ENCODE assay signal across 34 cellular contexts in genomic region chr6:103507052-103507451, GRCh38.
"Had no signal": no experiment of that assay in that cellular context is flagged by ENCODE, and none has a peak within 500 bp of the region (broad histone marks: within the 10 kb centered on the region; RNA-seq: fewer than 3 reads in every experiment).

No MANE protein-coding gene starts in this region.

- H3K36me3 ChIP-seq: adrenal gland, ascending aorta, brain microvascular endothelial cell, breast epithelium, cardiac muscle cell had no signal

- FAIRE-seq: astrocyte, bronchial epithelial cell had no signal

- H3K4me3 ChIP-seq: adrenal gland, ascending aorta, body of pancreas, breast epithelium, cardiac muscle cell had no signal

- DNase-seq: activated effector memory CD4-positive, alpha-beta T cell treated with anti-CD3 and anti-CD28 coated beads, Interleukin-2, amount 50 U/mL, for 16 hours; activated effector memory CD4-positive, alpha-beta T cell treated with Interleukin-2 at 50 U/mL for 16 hours; activated gamma-delta T cell; activated gamma-delta T cell treated with Interleukin-2 at 50 U/mL for 16 hours; activated naive CD4-positive, alpha-beta T cell; activated naive CD4-positive, alpha-beta T cell treated with anti-CD3 and anti-CD28 coated beads for 36 hours; activated naive CD4-positive, alpha-beta T cell treated with anti-CD3 and anti-CD28 coated beads, Interleukin-2, amount 10 ng/mL, durations not matched to agents 7 days and 5 days; activated naive CD4-positive, alpha-beta T cell treated with anti-CD3 and anti-CD28 coated beads, Interleukin-2, amount 50 U/mL, for 16 hours; activated naive CD4-positive, alpha-beta T cell treated with Interleukin-2 at 50 U/mL for 16 hours; activated naive CD8-positive, alpha-beta T cell treated with anti-CD3 and anti-CD28 coated beads for 36 hours; activated naive CD8-positive, alpha-beta T cell treated with anti-CD3 and anti-CD28 coated beads, Interleukin-2, amount 10 ng/mL, durations not matched to agents 7 days and 5 days; activated naive CD8-positive, alpha-beta T cell treated with anti-CD3 and anti-CD28 coated beads, Interleukin-2, amount 50 U/mL, for 24 hours; activated T-cell treated with anti-CD3 and anti-CD28 coated beads, Interleukin-2, amount 50 U/mL, for 1 hour; activated T-cell treated with anti-CD3 and anti-CD28 coated beads, Interleukin-2, amount 50 U/mL, for 24 hours; activated T-cell treated with anti-CD3 and anti-CD28 coated beads, Interleukin-2, amount 50 U/mL, for 4 hours; activated T-cell treated with anti-CD3 and anti-CD28 coated beads, Interleukin-2, amount 50 U/mL, for 48 hours; activated T-cell treated with anti-CD3 and anti-CD28 coated beads, Interleukin-2, amount 50 U/mL, for 72 hours; adrenal gland; amniotic stem cell; amygdala; anterior cingulate cortex; aorta; body of pancreas; brain microvascular endothelial cell; caudate nucleus; central memory CD4-positive, alpha-beta T cell; cerebellar nuclear complex had no signal

- H3K27ac ChIP-seq: adrenal gland, ascending aorta, body of pancreas, brain microvascular endothelial cell, breast epithelium, cardiac muscle cell had no signal

- H3K4me1 ChIP-seq: adrenal gland, ascending aorta, body of pancreas, breast epithelium had no signal

- ATAC-seq: activated naive CD4-positive, alpha-beta T cell treated with anti-CD3 and anti-CD28 coated beads, Interleukin-2, amount 50 U/mL, for 72 hours; activated naive CD8-positive, alpha-beta T cell treated with anti-CD3 and anti-CD28 coated beads, Interleukin-2, amount 50 U/mL, for 24 hours; activated T-cell treated with anti-CD3 and anti-CD28 coated beads, Interleukin-2, amount 50 U/mL, for 4 hours; activated T-cell treated with anti-CD3 and anti-CD28 coated beads, Interleukin-2, amount 50 U/mL, for 72 hours; activated T-helper 17 cell treated with anti-CD3 and anti-CD28 coated beads, Interleukin-2, amount 50 U/mL, for 72 hours; body of pancreas had no signal

- H3K9me3 ChIP-seq: adrenal gland, ascending aorta, body of pancreas, breast epithelium had no signal
